Comparison of ENCODE assay signal across 17 cellular contexts in the genomic region with DNA sequence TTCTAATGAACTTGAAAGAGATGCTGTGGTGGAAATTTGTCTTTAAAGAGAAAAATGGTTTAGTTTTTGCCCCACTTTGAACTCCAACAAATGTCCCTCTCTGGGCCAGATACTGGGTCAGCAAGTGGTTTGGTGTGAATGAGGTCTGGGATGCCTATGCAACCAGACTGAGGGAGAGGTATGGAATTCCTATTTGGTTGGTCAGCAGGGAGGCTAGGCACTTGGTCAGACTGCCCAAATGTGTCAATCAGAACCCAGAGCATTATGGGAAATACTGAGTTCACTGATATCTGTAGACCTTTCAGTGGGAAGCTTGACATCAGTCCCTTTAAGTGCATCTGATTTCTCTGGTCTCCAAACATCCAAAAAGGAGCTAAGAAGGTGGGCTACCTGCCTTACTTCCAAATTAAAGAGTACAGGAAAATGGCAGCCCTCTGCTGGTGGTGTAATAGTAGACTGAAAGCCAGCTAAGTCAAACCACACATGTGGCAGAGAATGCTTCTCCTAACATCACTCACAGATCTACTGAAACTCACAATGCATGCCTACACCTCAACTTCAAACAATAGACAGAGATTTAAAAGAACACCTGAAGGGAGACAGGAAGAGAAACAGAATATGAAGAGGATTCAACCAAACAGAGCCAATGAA.
DNase-seq lines count a peak whose midpoint lies in the region; ATAC-seq and TF ChIP-seq lines count a peak whose summit lies in the region.
"Had no signal": no experiment of that assay in that cellular context is flagged by ENCODE, and none has a peak within 500 bp of the region (broad histone marks: within the 10 kb centered on the region; RNA-seq: fewer than 3 reads in every experiment).

No MANE protein-coding gene starts in this region.

- H3K4me3 Mint-ChIP-seq in GM23338 (no peak overlapping the region), neural progenitor cell (no peak overlapping the region)
- H3K4me3 Mint-ChIP-seq: B cell; CD4-positive, alpha-beta T cell had no signal

- H4K20me1 ChIP-seq in GM23338 (replicated peaks; ENCODE audit: insufficient read depth): no peaks in the 10 kb centered on the region
- H4K20me1 ChIP-seq in MM.1S (ENCODE audit: insufficient read depth, low read length): no peaks in the 10 kb centered on the region; the same call in 1 of the 2 replicates
- H4K20me1 ChIP-seq in neural progenitor cell (ENCODE audit: low read depth): no peaks in the 10 kb centered on the region

- H3K27me3 Mint-ChIP-seq in GM23338 (ENCODE audit: insufficient read depth, low read depth, poor library complexity) (no peaks in the 10 kb centered on the region), neural progenitor cell (ENCODE audit: insufficient read depth, low read depth) (no peaks in the 10 kb centered on the region)
- H3K27me3 Mint-ChIP-seq: B cell; CD4-positive, alpha-beta T cell had no signal

- TF ChIP-seq CTCF in GM23338 (conservative IDR thresholded peaks at IDR 0.05; ENCODE audit: low read depth in 2 of 2): peak; percentile 18 to 22; a peak in 1 of 4 replicates
- peak; percentile 18 for TF ChIP-seq CTCF in MM.1S (IDR thresholded peaks at IDR 0.05; ENCODE audit: low read length)
- peak; percentile 8 for TF ChIP-seq CTCF in neural progenitor cell (IDR thresholded peaks at IDR 0.05)

- H3K4me1 Mint-ChIP-seq in GM23338 (no peaks in the 10 kb centered on the region), neural progenitor cell (no peaks in the 10 kb centered on the region)
- H3K4me1 Mint-ChIP-seq: B cell had no signal

- H3K36me3 ChIP-seq in GM23338 (ENCODE audit: insufficient read depth) (no peaks in the 10 kb centered on the region), MM.1S (replicated peaks; ENCODE audit: insufficient read depth, low read length) (no peaks in the 10 kb centered on the region), neural progenitor cell (no peaks in the 10 kb centered on the region)
- no peaks in the 10 kb centered on the region for H3K36me3 ChIP-seq in effector memory CD4-positive, alpha-beta T cell (ENCODE audit: control insufficient read depth, insufficient read depth, low read length)

- no peak overlapping the region for H3K4me2 ChIP-seq in GM23338
- no peak overlapping the region for H3K4me2 ChIP-seq in MM.1S (ENCODE audit: low read depth, low read length)
- no peak overlapping the region for H3K4me2 ChIP-seq in neural progenitor cell

- no peaks in the 10 kb centered on the region for H3K9me2 ChIP-seq in GM23338 (ENCODE audit: insufficient read depth)
- H3K9me2 ChIP-seq in MM.1S (replicated peaks; ENCODE audit: insufficient read depth, low read length): no peaks in the 10 kb centered on the region

- H3K27ac ChIP-seq in GM23338 (ENCODE audit: low read depth) (no peak overlapping the region), MM.1S (ENCODE audit: low read length) (no peak overlapping the region), neural progenitor cell (no peak overlapping the region)
- H3K27ac ChIP-seq in effector memory CD4-positive, alpha-beta T cell (ENCODE audit: insufficient read depth, low read length, poor library complexity, severe bottlenecking): no peak overlapping the region
- H3K27ac ChIP-seq: RWPE1 had no signal

- no peak overlapping the region for H3K9ac ChIP-seq in MM.1S (ENCODE audit: low read length)
- H3K9ac ChIP-seq in neural progenitor cell: no peak overlapping the region

- H2AFZ ChIP-seq in GM23338: peak overlapping the region; percentile 76
- no peak overlapping the region for H2AFZ ChIP-seq in MM.1S (ENCODE audit: low read length)
- no peak overlapping the region for H2AFZ ChIP-seq in neural progenitor cell (replicated peaks)

- H3K27me3 ChIP-seq in GM23338 (ENCODE audit: insufficient read depth) (no peaks in the 10 kb centered on the region), MM.1S (replicated peaks; ENCODE audit: insufficient read depth, low read length) (no peaks in the 10 kb centered on the region), neural progenitor cell (no peaks in the 10 kb centered on the region)
- H3K27me3 ChIP-seq in effector memory CD4-positive, alpha-beta T cell (replicated peaks; ENCODE audit: control insufficient read depth, insufficient read depth, low read length, poor library complexity, severe bottlenecking): no peaks in the 10 kb centered on the region

- no peak overlapping the region for H3K27ac Mint-ChIP-seq in GM23338
- H3K27ac Mint-ChIP-seq in neural progenitor cell: no peak overlapping the region
- H3K27ac Mint-ChIP-seq: B cell; CD4-positive, alpha-beta T cell had no signal

- no peaks in the 10 kb centered on the region for H3F3A ChIP-seq in GM23338 (replicated peaks; ENCODE audit: low read depth)
- no peaks in the 10 kb centered on the region for H3F3A ChIP-seq in MM.1S (ENCODE audit: insufficient read depth, low read length)
- H3F3A ChIP-seq in neural progenitor cell (ENCODE audit: low read depth): no peaks in the 10 kb centered on the region

- H3K79me2 ChIP-seq in GM23338 (replicated peaks; ENCODE audit: insufficient read depth) (no peaks in the 10 kb centered on the region), MM.1S (ENCODE audit: low read length) (no peaks in the 10 kb centered on the region), neural progenitor cell (ENCODE audit: low read depth) (no peaks in the 10 kb centered on the region)

- H3K9me3 ChIP-seq in MM.1S (replicated peaks; ENCODE audit: insufficient read depth, low read length) (no peaks in the 10 kb centered on the region), neural progenitor cell (ENCODE audit: low read depth) (no peaks in the 10 kb centered on the region)
- no peaks in the 10 kb centered on the region for H3K9me3 ChIP-seq in effector memory CD4-positive, alpha-beta T cell (ENCODE audit: control insufficient read depth, low read length)

- H3K4me3 ChIP-seq in GM23338 (no peak overlapping the region), MM.1S (ENCODE audit: low read length) (no peak overlapping the region), neural progenitor cell (no peak overlapping the region)
- H3K4me3 ChIP-seq in effector memory CD4-positive, alpha-beta T cell (ENCODE audit: insufficient read depth, low read depth, low read length, poor library complexity, severe bottlenecking): no peak overlapping the region

- H3K36me3 Mint-ChIP-seq in GM23338 (ENCODE audit: low read depth) (no peaks in the 10 kb centered on the region), neural progenitor cell (no peaks in the 10 kb centered on the region)

- H3K4me1 ChIP-seq in GM23338 (ENCODE audit: insufficient read depth): no peaks in the 10 kb centered on the region
- no peaks in the 10 kb centered on the region for H3K4me1 ChIP-seq in MM.1S (ENCODE audit: low read length)
- no peaks in the 10 kb centered on the region for H3K4me1 ChIP-seq in neural progenitor cell
- no peaks in the 10 kb centered on the region for H3K4me1 ChIP-seq in effector memory CD4-positive, alpha-beta T cell (ENCODE audit: control insufficient read depth, insufficient read depth, low read length, poor library complexity, severe bottlenecking)

- no peaks in the 10 kb centered on the region for H3K9me3 Mint-ChIP-seq in GM23338
- no peaks in the 10 kb centered on the region for H3K9me3 Mint-ChIP-seq in neural progenitor cell
- H3K9me3 Mint-ChIP-seq: CD4-positive, alpha-beta T cell had no signal

- no peak for ATAC-seq in GM23338

- DNase-seq in GM23338 (ENCODE audit: low spot score) (peak; percentile 11), MM.1S (peak; percentile 19), astrocyte of the hippocampus (ENCODE audit: low read depth, low spot score) (peak; percentile 0), neural progenitor cell (ENCODE audit: low spot score) (no peak), DMS153 treated with DMSO at 0.1 percent for 48 hours (lab: John Stamatoyannopoulos, UW; ENCODE audit: unreplicated experiment) (no peak)
- no peak for DNase-seq in effector memory CD4-positive, alpha-beta T cell
- DNase-seq in stimulated activated CD4-positive, alpha-beta T cell treated with anti-CD3 and anti-CD28 coated beads, Interleukin-12 subunit alpha, Interleukin-12 subunit beta, amount 100 ng/mL, for 4 hours: no peak
- DNase-seq: ACHN; CD4-positive, alpha-beta T cell; DMS79; GOT3; NCI-H1105 treated with DMSO at 0.1 percent for 48 hours; NCI-H1694 treated with DMSO at 0.1 percent for 48 hours; NCI-H446; OCI-M1 had no signal

Comparison
In these comparisons a context has a peak if more than half of its experiments do, and no peak if none do; other contexts are left out.
1. DNase-seq: peak in GM23338 (single experiment), MM.1S (single experiment) and astrocyte of the hippocampus (single experiment); none in neural progenitor cell (single experiment), effector memory CD4-positive, alpha-beta T cell (0 of 3), DMS153 treated with DMSO at 0.1 percent for 48 hours (single experiment) and stimulated activated CD4-positive, alpha-beta T cell treated with anti-CD3 and anti-CD28 coated beads, Interleukin-12 subunit alpha, Interleukin-12 subunit beta, amount 100 ng/mL, for 4 hours (single experiment).
2. Peak in every context shown above with its lines, with median percentiles within 50 percentile points of each other: CTCF ChIP-seq.